ENCODE assay signal across 8 cellular contexts in the genomic region with DNA sequence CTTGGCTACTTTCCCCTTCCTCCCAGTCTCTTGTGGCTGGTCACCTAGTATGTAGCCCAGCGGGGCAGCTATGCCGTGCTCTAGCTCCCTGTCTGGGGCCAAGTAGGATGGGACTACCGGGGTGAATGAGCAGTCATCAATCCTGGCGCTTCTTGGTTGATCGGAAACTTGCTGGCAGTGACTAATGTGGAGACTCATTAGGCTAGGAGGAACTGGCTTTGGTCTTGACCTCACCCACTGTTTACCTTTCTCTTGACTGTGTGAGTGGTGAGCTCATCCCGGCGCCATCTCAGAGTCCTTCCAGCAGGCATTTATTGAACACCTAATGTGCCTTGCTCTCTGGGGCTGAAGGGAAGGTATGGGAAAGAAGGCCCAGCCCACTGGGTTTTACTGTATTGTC. TPM values are rescaled to one million over a fixed set of nuclear protein-coding genes. Genes with fewer than 3 reads are reported as not detected.
DNase-seq lines count a peak whose midpoint lies in the region; ATAC-seq and TF ChIP-seq lines count a peak whose summit lies in the region.

No MANE protein-coding gene starts in this region.

- no peaks in the 10 kb centered on the region for H3K9me3 ChIP-seq in lower lobe of right lung

- peak; percentile 33 to 55 for ATAC-seq in lower lobe of right lung
- no peak for ATAC-seq in GM21723 (IDR thresholded peaks at IDR 0.05; ENCODE audit: unreplicated experiment)
- no peak for ATAC-seq in HG03097 (IDR thresholded peaks at IDR 0.05; ENCODE audit: low FRiP score, unreplicated experiment)
- no peak for ATAC-seq in HG03039 (IDR thresholded peaks at IDR 0.05; ENCODE audit: unreplicated experiment)

- DNase-seq in HS-5 (ENCODE audit: low read depth) (peak; percentile 79), astrocyte of the spinal cord (ENCODE audit: low read depth, low spot score) (peak; percentile 77), lower lobe of right lung (no peak), COLO829 (ENCODE audit: low spot score) (no peak)

- H3K27me3 ChIP-seq in lower lobe of right lung (ENCODE audit: low read depth): no peaks in the 10 kb centered on the region

- no peaks in the 10 kb centered on the region for H3K36me3 ChIP-seq in lower lobe of right lung

- peaks cover 83% of the 10 kb centered on the region for H3K4me1 ChIP-seq in lower lobe of right lung

- in situ Hi-C loops in astrocyte of the spinal cord (cut with HindIII; ENCODE audit: low sequenced_read_pairs): no loop called here

- H3K4me3 ChIP-seq in astrocyte of the spinal cord (ENCODE audit: low read depth, low read length): no peak overlapping the region
- no peak overlapping the region for H3K4me3 ChIP-seq in lower lobe of right lung

- intact Hi-C loops in lower lobe of right lung (cut with DNase I): no loop called here

- TF ChIP-seq CTCF in 22Rv1 (IDR thresholded peaks at IDR 0.05) (no peak), astrocyte of the spinal cord (IDR thresholded peaks at IDR 0.05; ENCODE audit: low read depth, low read length) (no peak), lower lobe of right lung (IDR thresholded peaks at IDR 0.05) (no peak)

- H3K27ac ChIP-seq in 22Rv1 (peak overlapping the region; percentile 49), lower lobe of right lung (peak overlapping the region; percentile 56)

RNA-seq across cellular contexts. Expression of a gene that starts 16.0 kb away (rescaled TPM):
- total RNA-seq in lower lobe of right lung: 33.1 TPM

Comparison
In these comparisons a context has a peak if more than half of its experiments do, and no peak if none do; other contexts are left out.
1. DNase-seq: peak in HS-5 (single experiment) and astrocyte of the spinal cord (single experiment); none in lower lobe of right lung (single experiment) and COLO829 (single experiment).
2. ATAC-seq: peak in lower lobe of right lung (2 of 2); none in GM21723 (single experiment), HG03097 (single experiment) and HG03039 (single experiment).